1 cellular context compared by ENCODE assay signal in genomic region chr5:164680812-164681211, GRCh38.
TF ChIP-seq lines count a peak whose summit lies in the region.

No MANE protein-coding gene starts in this region.

TF ChIP-seq in H1, 55 proteins besides CTCF, POLR2A, EP300 and RAD21 (continued from another document):
- TF ChIP-seq CHD7 (IDR thresholded peaks at IDR 0.05; ENCODE audit: insufficient replicate concordance, low read length) (no peak), SAP30 (IDR thresholded peaks at IDR 0.05; ENCODE audit: insufficient read depth, insufficient replicate concordance, low read length) (no peak), POLR2AphosphoS5 (IDR thresholded peaks at IDR 0.05; ENCODE audit: low read depth, low read length) (no peak), SIN3A (conservative IDR thresholded peaks at IDR 0.05 in 1 of 2, IDR thresholded peaks at IDR 0.05 in 1 of 2; ENCODE audit: low read depth in 1 of 2, low read length in 2 of 2) (no peak)
